ENCODE assay signal across 1 cellular context in genomic region chr9:101387871-101388506, GRCh38.
TF ChIP-seq lines count a peak whose summit lies in the region.

No MANE protein-coding gene starts in this region.

TF ChIP-seq in HepG2, 621 proteins besides CTCF, POLR2A, EP300 and RAD21 (continued from another document and continues in another):
- peak; percentile 45; the same call in 1 of the 2 replicates for TF ChIP-seq TFAP4 (IDR thresholded peaks at IDR 0.05; ENCODE audit: borderline replicate concordance, low read depth)
- TF ChIP-seq ZNF781 (CRISPR knock-in tag; IDR thresholded peaks at IDR 0.05; ENCODE audit: borderline replicate concordance, not compliant biosample characterization) = no peak
- no peak for TF ChIP-seq ASH2L (IDR thresholded peaks at IDR 0.05; ENCODE audit: insufficient read length, low read depth, low read length)
- peak; percentile 31; the same call in 1 of the 2 replicates for TF ChIP-seq REPIN1 (CRISPR knock-in tag; IDR thresholded peaks at IDR 0.05; ENCODE audit: borderline replicate concordance, low read depth)
- peak; percentile 41; the same call in 1 of the 2 replicates for TF ChIP-seq BCL6 (CRISPR knock-in tag; IDR thresholded peaks at IDR 0.05)
- no peak for TF ChIP-seq MYNN (CRISPR knock-in tag; IDR thresholded peaks at IDR 0.05; ENCODE audit: low read depth)
- peak; percentile 66; the same call in 1 of the 2 replicates for TF ChIP-seq IRF2 (CRISPR knock-in tag; IDR thresholded peaks at IDR 0.05)
- TF ChIP-seq ZNF232 (CRISPR knock-in tag; IDR thresholded peaks at IDR 0.05; ENCODE audit: borderline replicate concordance) = no peak
- no peak for TF ChIP-seq HNRNPH1 (optimal IDR thresholded peaks at IDR 0.05; ENCODE audit: low read depth, low read length)
- no peak for TF ChIP-seq SRF (IDR thresholded peaks at IDR 0.05; ENCODE audit: low read depth, low read length)
- TF ChIP-seq ZBTB49 (CRISPR knock-in tag; IDR thresholded peaks at IDR 0.05; ENCODE audit: borderline replicate concordance) = no peak
- no peak for TF ChIP-seq SRSF4 (IDR thresholded peaks at IDR 0.05; ENCODE audit: low read depth, low read length, poor library complexity, severe bottlenecking)
- TF ChIP-seq SMYD3 (CRISPR knock-in tag; IDR thresholded peaks at IDR 0.05) = no peak
- peak; percentile 74 for TF ChIP-seq ARID5B (CRISPR knock-in tag; IDR thresholded peaks at IDR 0.05)
- TF ChIP-seq ZNF891 (CRISPR knock-in tag; IDR thresholded peaks at IDR 0.05) = no peak
- TF ChIP-seq PRPF4 (IDR thresholded peaks at IDR 0.05; ENCODE audit: low read depth, low read length, poor library complexity, severe bottlenecking) = no peak
- no peak for TF ChIP-seq ZNF446 (CRISPR knock-in tag; IDR thresholded peaks at IDR 0.05)
- TF ChIP-seq MED8 (CRISPR knock-in tag; IDR thresholded peaks at IDR 0.05; ENCODE audit: insufficient replicate concordance) = no peak
- TF ChIP-seq MEF2D (CRISPR knock-in tag; IDR thresholded peaks at IDR 0.05) = no peak
- TF ChIP-seq ZNF101 (CRISPR knock-in tag; IDR thresholded peaks at IDR 0.05; ENCODE audit: borderline replicate concordance, low read depth) = no peak
- TF ChIP-seq HDAC2 (CRISPR knock-in tag; IDR thresholded peaks at IDR 0.05) = peak; percentile 49; the same call in 1 of the 2 replicates
- no peak for TF ChIP-seq ZNF776 (CRISPR knock-in tag; IDR thresholded peaks at IDR 0.05)
- TF ChIP-seq SUZ12 (IDR thresholded peaks at IDR 0.05; ENCODE audit: low read depth, low read length) = no peak
- no peak for TF ChIP-seq ZNF30 (CRISPR knock-in tag; IDR thresholded peaks at IDR 0.05)
- no peak for TF ChIP-seq ZNF615 (CRISPR knock-in tag; IDR thresholded peaks at IDR 0.05; ENCODE audit: borderline replicate concordance)
- TF ChIP-seq, protein P1, sequence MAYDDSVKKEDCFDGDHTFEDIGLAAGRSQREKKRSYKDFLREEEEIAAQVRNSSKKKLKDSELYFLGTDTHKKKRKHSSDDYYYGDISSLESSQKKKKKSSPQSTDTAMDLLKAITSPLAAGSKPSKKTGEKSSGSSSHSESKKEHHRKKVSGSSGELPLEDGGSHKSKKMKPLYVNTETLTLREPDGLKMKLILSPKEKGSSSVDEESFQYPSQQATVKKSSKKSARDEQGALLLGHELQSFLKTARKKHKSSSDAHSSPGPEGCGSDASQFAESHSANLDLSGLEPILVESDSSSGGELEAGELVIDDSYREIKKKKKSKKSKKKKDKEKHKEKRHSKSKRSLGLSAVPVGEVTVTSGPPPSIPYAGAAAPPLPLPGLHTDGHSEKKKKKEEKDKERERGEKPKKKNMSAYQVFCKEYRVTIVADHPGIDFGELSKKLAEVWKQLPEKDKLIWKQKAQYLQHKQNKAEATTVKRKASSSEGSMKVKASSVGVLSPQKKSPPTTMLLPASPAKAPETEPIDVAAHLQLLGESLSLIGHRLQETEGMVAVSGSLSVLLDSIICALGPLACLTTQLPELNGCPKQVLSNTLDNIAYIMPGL (CRISPR knock-in tag; IDR thresholded peaks at IDR 0.05; ENCODE audit: borderline replicate concordance in 1 of 2, low read depth in 1 of 2) = peak in 1 of 2 experiments; percentile 55; a peak in 1 of 4 replicates
- TF ChIP-seq, protein P2, sequence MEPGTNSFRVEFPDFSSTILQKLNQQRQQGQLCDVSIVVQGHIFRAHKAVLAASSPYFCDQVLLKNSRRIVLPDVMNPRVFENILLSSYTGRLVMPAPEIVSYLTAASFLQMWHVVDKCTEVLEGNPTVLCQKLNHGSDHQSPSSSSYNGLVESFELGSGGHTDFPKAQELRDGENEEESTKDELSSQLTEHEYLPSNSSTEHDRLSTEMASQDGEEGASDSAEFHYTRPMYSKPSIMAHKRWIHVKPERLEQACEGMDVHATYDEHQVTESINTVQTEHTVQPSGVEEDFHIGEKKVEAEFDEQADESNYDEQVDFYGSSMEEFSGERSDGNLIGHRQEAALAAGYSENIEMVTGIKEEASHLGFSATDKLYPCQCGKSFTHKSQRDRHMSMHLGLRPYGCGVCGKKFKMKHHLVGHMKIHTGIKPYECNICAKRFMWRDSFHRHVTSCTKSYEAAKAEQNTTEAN (CRISPR knock-in tag; conservative IDR thresholded peaks at IDR 0.05) = no peak
- no peak for TF ChIP-seq SP5 (CRISPR knock-in tag; IDR thresholded peaks at IDR 0.05; ENCODE audit: borderline replicate concordance, low read depth)
- TF ChIP-seq, protein P3, sequence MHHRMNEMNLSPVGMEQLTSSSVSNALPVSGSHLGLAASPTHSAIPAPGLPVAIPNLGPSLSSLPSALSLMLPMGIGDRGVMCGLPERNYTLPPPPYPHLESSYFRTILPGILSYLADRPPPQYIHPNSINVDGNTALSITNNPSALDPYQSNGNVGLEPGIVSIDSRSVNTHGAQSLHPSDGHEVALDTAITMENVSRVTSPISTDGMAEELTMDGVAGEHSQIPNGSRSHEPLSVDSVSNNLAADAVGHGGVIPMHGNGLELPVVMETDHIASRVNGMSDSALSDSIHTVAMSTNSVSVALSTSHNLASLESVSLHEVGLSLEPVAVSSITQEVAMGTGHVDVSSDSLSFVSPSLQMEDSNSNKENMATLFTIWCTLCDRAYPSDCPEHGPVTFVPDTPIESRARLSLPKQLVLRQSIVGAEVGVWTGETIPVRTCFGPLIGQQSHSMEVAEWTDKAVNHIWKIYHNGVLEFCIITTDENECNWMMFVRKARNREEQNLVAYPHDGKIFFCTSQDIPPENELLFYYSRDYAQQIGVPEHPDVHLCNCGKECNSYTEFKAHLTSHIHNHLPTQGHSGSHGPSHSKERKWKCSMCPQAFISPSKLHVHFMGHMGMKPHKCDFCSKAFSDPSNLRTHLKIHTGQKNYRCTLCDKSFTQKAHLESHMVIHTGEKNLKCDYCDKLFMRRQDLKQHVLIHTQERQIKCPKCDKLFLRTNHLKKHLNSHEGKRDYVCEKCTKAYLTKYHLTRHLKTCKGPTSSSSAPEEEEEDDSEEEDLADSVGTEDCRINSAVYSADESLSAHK (CRISPR knock-in tag; IDR thresholded peaks at IDR 0.05; ENCODE audit: borderline replicate concordance) = no peak
- no peak for TF ChIP-seq ZFYVE20 (CRISPR knock-in tag; IDR thresholded peaks at IDR 0.05; ENCODE audit: borderline replicate concordance, low read depth)
- peak; percentile 85; the same call in 1 of the 2 replicates for TF ChIP-seq PAF1 (CRISPR knock-in tag; IDR thresholded peaks at IDR 0.05)
- no peak for TF ChIP-seq TRIM24 (CRISPR knock-in tag; IDR thresholded peaks at IDR 0.05)
- no peak for TF ChIP-seq ZNF207 (IDR thresholded peaks at IDR 0.05; ENCODE audit: borderline replicate concordance)
- TF ChIP-seq THAP11 (CRISPR knock-in tag; IDR thresholded peaks at IDR 0.05) = 0 out of 2 replicates have a peak, but pooled peaks have one; percentile 13
- TF ChIP-seq NCOR1 (IDR thresholded peaks at IDR 0.05; ENCODE audit: borderline replicate concordance, low read length) = no peak
- no peak for TF ChIP-seq ZNF576 (CRISPR knock-in tag; IDR thresholded peaks at IDR 0.05)
- TF ChIP-seq TOE1 (CRISPR knock-in tag; IDR thresholded peaks at IDR 0.05) = no peak
- TF ChIP-seq, protein P4, sequence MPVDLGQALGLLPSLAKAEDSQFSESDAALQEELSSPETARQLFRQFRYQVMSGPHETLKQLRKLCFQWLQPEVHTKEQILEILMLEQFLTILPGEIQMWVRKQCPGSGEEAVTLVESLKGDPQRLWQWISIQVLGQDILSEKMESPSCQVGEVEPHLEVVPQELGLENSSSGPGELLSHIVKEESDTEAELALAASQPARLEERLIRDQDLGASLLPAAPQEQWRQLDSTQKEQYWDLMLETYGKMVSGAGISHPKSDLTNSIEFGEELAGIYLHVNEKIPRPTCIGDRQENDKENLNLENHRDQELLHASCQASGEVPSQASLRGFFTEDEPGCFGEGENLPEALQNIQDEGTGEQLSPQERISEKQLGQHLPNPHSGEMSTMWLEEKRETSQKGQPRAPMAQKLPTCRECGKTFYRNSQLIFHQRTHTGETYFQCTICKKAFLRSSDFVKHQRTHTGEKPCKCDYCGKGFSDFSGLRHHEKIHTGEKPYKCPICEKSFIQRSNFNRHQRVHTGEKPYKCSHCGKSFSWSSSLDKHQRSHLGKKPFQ (CRISPR knock-in tag; IDR thresholded peaks at IDR 0.05; ENCODE audit: insufficient replicate concordance) = no peak
- TF ChIP-seq IKZF5 (CRISPR knock-in tag; IDR thresholded peaks at IDR 0.05) = peak; percentile 65
- TF ChIP-seq SNRNP70 (IDR thresholded peaks at IDR 0.05; ENCODE audit: low read depth, low read length) = no peak
- TF ChIP-seq, protein P5, sequence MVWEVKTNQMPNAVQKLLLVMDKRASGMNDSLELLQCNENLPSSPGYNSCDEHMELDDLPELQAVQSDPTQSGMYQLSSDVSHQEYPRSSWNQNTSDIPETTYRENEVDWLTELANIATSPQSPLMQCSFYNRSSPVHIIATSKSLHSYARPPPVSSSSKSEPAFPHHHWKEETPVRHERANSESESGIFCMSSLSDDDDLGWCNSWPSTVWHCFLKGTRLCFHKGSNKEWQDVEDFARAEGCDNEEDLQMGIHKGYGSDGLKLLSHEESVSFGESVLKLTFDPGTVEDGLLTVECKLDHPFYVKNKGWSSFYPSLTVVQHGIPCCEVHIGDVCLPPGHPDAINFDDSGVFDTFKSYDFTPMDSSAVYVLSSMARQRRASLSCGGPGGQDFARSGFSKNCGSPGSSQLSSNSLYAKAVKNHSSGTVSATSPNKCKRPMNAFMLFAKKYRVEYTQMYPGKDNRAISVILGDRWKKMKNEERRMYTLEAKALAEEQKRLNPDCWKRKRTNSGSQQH (CRISPR knock-in tag; IDR thresholded peaks at IDR 0.05; ENCODE audit: low read depth) = 0 out of 2 replicates have a peak, but pooled peaks have one; percentile 26
- no peak for TF ChIP-seq ZNF296 (CRISPR knock-in tag; conservative IDR thresholded peaks at IDR 0.05)
- TF ChIP-seq GTF2F1 (IDR thresholded peaks at IDR 0.05; ENCODE audit: low read length) = no peak
- TF ChIP-seq ZNF3 (CRISPR knock-in tag; IDR thresholded peaks at IDR 0.05) = no peak
- TF ChIP-seq MAFF (IDR thresholded peaks at IDR 0.05; ENCODE audit: low read depth, low read length) = 0 out of 2 replicates have a peak, but pooled peaks have one; percentile 9
- no peak for TF ChIP-seq ZBTB3 (CRISPR knock-in tag; IDR thresholded peaks at IDR 0.05; ENCODE audit: borderline replicate concordance, low read depth)
- no peak for TF ChIP-seq HNRNPUL1 (IDR thresholded peaks at IDR 0.05; ENCODE audit: low read depth, low read length)
- no peak for TF ChIP-seq NFKB2 (CRISPR knock-in tag; IDR thresholded peaks at IDR 0.05; ENCODE audit: borderline replicate concordance)
- TF ChIP-seq SETDB1 (CRISPR knock-in tag; IDR thresholded peaks at IDR 0.05; ENCODE audit: borderline replicate concordance) = no peak
- peak; percentile 97 for TF ChIP-seq SMC3 (IDR thresholded peaks at IDR 0.05; ENCODE audit: low read length)
- TF ChIP-seq ZMYM3 (CRISPR knock-in tag; IDR thresholded peaks at IDR 0.05) = no peak
